ENCODE assay signal across 14 cellular contexts in genomic region chr13:40344270-40345148, GRCh38.
DNase-seq lines count a peak whose midpoint lies in the region; ATAC-seq, FAIRE-seq and TF ChIP-seq lines count a peak whose summit lies in the region.
"Had no signal": no experiment of that assay in that cellular context is flagged by ENCODE, and none has a peak within 500 bp of the region (broad histone marks: within the 10 kb centered on the region; RNA-seq: fewer than 3 reads in every experiment).

No MANE protein-coding gene starts in this region.

- no peak for TF ChIP-seq CTCF in GM12865 (IDR thresholded peaks at IDR 0.05; ENCODE audit: insufficient read depth, low read depth, low read length, missing control alignments)
- no peak for TF ChIP-seq CTCF in K562 (IDR thresholded peaks at IDR 0.05 in 2 of 3, conservative IDR thresholded peaks at IDR 0.05 in 1 of 3; ENCODE audit: insufficient read depth in 2 of 3, low read depth in 1 of 3, low read length in 3 of 3)
- no peak for TF ChIP-seq CTCF in lung (IDR thresholded peaks at IDR 0.05; ENCODE audit: control extremely low read depth, extremely low read depth)

- H2BK5ac ChIP-seq in mesendoderm (ENCODE audit: low read length) = no peak overlapping the region

- CTCF ChIA-PET in HEK293T (lab: Yijun Ruan, JAX) (no interaction called here), K562 (lab: Yijun Ruan, JAX; ENCODE audit: low intra/inter-chr PET ratio) (no interaction called here)

- H2BK15ac ChIP-seq in mesendoderm (replicated peaks; ENCODE audit: low read depth) = no peak overlapping the region

- POLR2A ChIA-PET in HEK293T (lab: Yijun Ruan, JAX) = no interaction called here
- POLR2A ChIA-PET in K562 (lab: Yijun Ruan, JAX) = no interaction called here

- H3K79me1 ChIP-seq in mesendoderm (ENCODE audit: low read length) = no peaks in the 10 kb centered on the region

- no peak for FAIRE-seq in K562 (lab: Jason Lieb, UNC)

- no peak overlapping the region for H3K23ac ChIP-seq in mesendoderm (ENCODE audit: low read length)

- H3K9ac ChIP-seq in K562 (ENCODE audit: insufficient read depth in 1 of 2, low read depth in 2 of 2, low read length in 2 of 2) = no peak overlapping the region
- no peak overlapping the region for H3K9ac ChIP-seq in mesendoderm (ENCODE audit: low read length)
- H3K9ac ChIP-seq: BLaER1 had no signal

- no peak overlapping the region for H4K5ac ChIP-seq in mesendoderm (ENCODE audit: low read length)

- no peak overlapping the region for H3K4me2 ChIP-seq in K562 (ENCODE audit: insufficient read depth, low read length)
- H3K4me2 ChIP-seq in mesendoderm (ENCODE audit: low read length) = no peak overlapping the region
- H3K4me2 ChIP-seq: BLaER1 had no signal

- no peak overlapping the region for H3K4ac ChIP-seq in mesendoderm (ENCODE audit: low read depth, low read length)

- no peak overlapping the region for H3K56ac ChIP-seq in mesendoderm (ENCODE audit: low read length)

- no peaks in the 10 kb centered on the region for H3K9me1 ChIP-seq in K562 (ENCODE audit: control insufficient read depth, insufficient read depth, low read length)

- H3K4me3 ChIP-seq in GM12865 (ENCODE audit: low read depth, low read length) (no peak overlapping the region), K562 (no peak overlapping the region), lung (no peak overlapping the region), mesendoderm (ENCODE audit: low read length) (no peak overlapping the region), HAP-1 (no peak overlapping the region)
- H3K4me3 ChIP-seq: BLaER1 had no signal

- 0% methylated on average over 10 of the region's 11 CpGs for WGBS in K562 (ENCODE audit: insufficient coverage, low coverage, missing lambda C conversion rate)
- 80% methylated on average over 11 of the region's 11 CpGs for WGBS in lung, 2 donors
- WGBS in mesendoderm (ENCODE audit: extremely low coverage, insufficient coverage, low lambda C conversion rate) = no CpG with 5 or more reads among the region's 11 CpGs

- intact Hi-C loops in K562 (cut with micrococcal nuclease) = no loop called here

- TF ChIP-seq POLR2A in K562 (conservative IDR thresholded peaks at IDR 0.05) = no peak

- no peak for TF ChIP-seq EP300 in K562 (IDR thresholded peaks at IDR 0.05; ENCODE audit: low read length)

- H3K27me3 ChIP-seq in K562 (ENCODE audit: control insufficient read depth in 2 of 2, insufficient read depth in 2 of 2, low read length in 2 of 2) = no peaks in the 10 kb centered on the region; a peak in 2 of 5 replicates
- H3K27me3 ChIP-seq in lung (ENCODE audit: control insufficient read depth, insufficient read depth) = no peaks in the 10 kb centered on the region
- no peaks in the 10 kb centered on the region for H3K27me3 ChIP-seq in mesendoderm (ENCODE audit: insufficient read depth, low read length, poor library complexity)
- no peaks in the 10 kb centered on the region for H3K27me3 ChIP-seq in HAP-1 (ENCODE audit: low read depth)
- H3K27me3 ChIP-seq: BLaER1 had no signal

- H3K9me3 ChIP-seq in K562 (replicated peaks; ENCODE audit: control insufficient read depth, insufficient read depth, low read depth, low read length) = no peaks in the 10 kb centered on the region
- no peaks in the 10 kb centered on the region for H3K9me3 ChIP-seq in lung (ENCODE audit: control insufficient read depth in 2 of 2, insufficient read depth in 1 of 2, low read length in 1 of 2)
- no peaks in the 10 kb centered on the region for H3K9me3 ChIP-seq in HAP-1

- H4K20me1 ChIP-seq in K562 (replicated peaks; ENCODE audit: control insufficient read depth, insufficient read depth, low read length) = no peaks in the 10 kb centered on the region
- H4K20me1 ChIP-seq: BLaER1 had no signal

- no peak overlapping the region for H2BK120ac ChIP-seq in mesendoderm (ENCODE audit: low read depth, low read length)

- H2AFZ ChIP-seq in K562 (ENCODE audit: low read depth, low read length) = no peak overlapping the region

- H3K4me1 ChIP-seq in K562 (replicated peaks in 1 of 2; ENCODE audit: control insufficient read depth in 2 of 2, insufficient read depth in 2 of 2, low read length in 2 of 2) = no peaks in the 10 kb centered on the region
- H3K4me1 ChIP-seq in lung (ENCODE audit: control insufficient read depth in 2 of 2, insufficient read depth in 2 of 2, low read length in 2 of 2) = peaks cover 6 to 14% of the 10 kb centered on the region in 2 donors
- H3K4me1 ChIP-seq in mesendoderm (ENCODE audit: control insufficient read depth, low read depth, low read length) = peaks cover 18% of the 10 kb centered on the region
- peaks cover 27% of the 10 kb centered on the region for H3K4me1 ChIP-seq in HAP-1
- H3K4me1 ChIP-seq: BLaER1 had no signal

- H3K27ac ChIP-seq in K562 (ENCODE audit: extremely low read depth, low read depth, low read length) (no peak overlapping the region), lung (ENCODE audit: low read depth in 1 of 2, low read length in 1 of 2) (peak overlapping the region in 1 of 2 donors; percentile 8), mesendoderm (ENCODE audit: low read depth, low read length) (no peak overlapping the region)
- H3K27ac ChIP-seq: BLaER1 had no signal

- H4K8ac ChIP-seq in mesendoderm (ENCODE audit: low read depth, low read length) = no peak overlapping the region

- ATAC-seq in K562 = no peak
- peak; percentile 39 for ATAC-seq in lung (ENCODE audit: insufficient read depth, low FRiP score)
- ATAC-seq: activated CD4-positive, CD25-positive, alpha-beta regulatory T cell treated with anti-CD3 and anti-CD28 coated beads, Interleukin-2, amount 50 U/mL, for 24 hours had no signal

- no peak for TF ChIP-seq RAD21 in K562 (CRISPR knock-in tag; conservative IDR thresholded peaks at IDR 0.05 in 1 of 2, IDR thresholded peaks at IDR 0.05 in 1 of 2)

- H3K79me2 ChIP-seq in K562 (ENCODE audit: control insufficient read depth, insufficient read depth, low read length) (no peaks in the 10 kb centered on the region), mesendoderm (ENCODE audit: control insufficient read depth, insufficient read depth, low read length) (no peaks in the 10 kb centered on the region)

- H3K36me3 ChIP-seq in K562 (ENCODE audit: control insufficient read depth, insufficient read depth, low read length) (no peaks in the 10 kb centered on the region), lung (ENCODE audit: control insufficient read depth in 2 of 2, insufficient read depth in 2 of 2, low read length in 2 of 2) (no peaks in the 10 kb centered on the region), mesendoderm (ENCODE audit: control insufficient read depth, insufficient read depth, low read length) (no peaks in the 10 kb centered on the region), HAP-1 (replicated peaks) (no peaks in the 10 kb centered on the region)
- H3K36me3 ChIP-seq: BLaER1 had no signal

- H3K18ac ChIP-seq in mesendoderm (ENCODE audit: low read length) = no peak overlapping the region

- DNase-seq in GM12865 (ENCODE audit: low read depth) = peak; percentile 60
- DNase-seq in HEK293T (ENCODE audit: extremely low spot score) = no peak
- no peak for DNase-seq in K562 (ENCODE audit: extremely low read depth in 1 of 4, low spot score in 3 of 4)
- DNase-seq in lung (ENCODE audit: low spot score) = no peak
- DNase-seq in mesendoderm = no peak
- DNase-seq in HAP-1 (ENCODE audit: low spot score in 2 of 2) = no peak
- no peak for DNase-seq in NOMO-1 treated with DMSO at 0.1 percent for 48 hours (lab: John Stamatoyannopoulos, UW; ENCODE audit: unreplicated experiment)
- DNase-seq in NCI-H1694 (lab: John Stamatoyannopoulos, UW) = no peak
- DNase-seq: activated naive CD4-positive, alpha-beta T cell; hippocampal formation; NCI-H1048; stimulated activated CD4-positive, alpha-beta T cell treated with anti-CD3 and anti-CD28 coated beads, Interleukin-4, amount 100 ng/mL, for 24 hours had no signal

- no peak overlapping the region for H2AK5ac ChIP-seq in mesendoderm (ENCODE audit: low read length)

- BruUV-seq in K562 (replicated peaks; lab: Mats Ljungman, UMichigan) = no TSS peak

- in situ Hi-C loops in K562 (cut with MboI) = no loop called here
- in situ Hi-C loops in HAP-1 (cut with MboI; ENCODE audit: low sequenced_read_pairs) = no loop called here

TF ChIP-seq in HEK293T, 16 proteins besides CTCF, POLR2A, EP300 and RAD21:
- peak; percentile 78 for TF ChIP-seq PKNOX1 (IDR thresholded peaks at IDR 0.05)
- no peak for TF ChIP-seq TARDBP (IDR thresholded peaks at IDR 0.05)
- no peak for TF ChIP-seq FOXM1 (IDR thresholded peaks at IDR 0.05; ENCODE audit: borderline replicate concordance)

TF ChIP-seq in K562, 482 proteins besides CTCF, POLR2A, EP300 and RAD21 (continues in another document):
- no peak for TF ChIP-seq ZBTB33 (CRISPR knock-in tag; IDR thresholded peaks at IDR 0.05)
- no peak for TF ChIP-seq NONO (IDR thresholded peaks at IDR 0.05; ENCODE audit: low read depth in 2 of 2, low read length in 1 of 2)
